ENCODE assay signal across 18 cellular contexts in genomic region chr17:64993867-64994266, GRCh38.
"Had no signal": no experiment of that assay in that cellular context is flagged by ENCODE, and none has a peak within 500 bp of the region (broad histone marks: within the 10 kb centered on the region; RNA-seq: fewer than 3 reads in every experiment).

No MANE protein-coding gene starts in this region.

- H3K27me3 ChIP-seq: pancreas, stomach, transverse colon had no signal

- H3K36me3 ChIP-seq: pancreas, stomach, transverse colon had no signal

- DNase-seq: activated B cell treated with CpG ODN at 0.5 μM for 24 hours; activated CD4-positive, alpha-beta T cell treated with anti-CD3 and anti-CD28 coated beads for 36 hours; activated CD4-positive, alpha-beta T cell treated with anti-CD3 and anti-CD28 coated beads, Interleukin-2, amount 50 U/mL, for 48 hours; activated naive CD4-positive, alpha-beta T cell treated with Interleukin-2 at 50 U/mL for 16 hours; activated T-cell treated with anti-CD3 and anti-CD28 coated beads, Interleukin-2, amount 50 U/mL, for 48 hours; amygdala; cerebellar nuclear complex; foreskin fibroblast; naive thymus-derived CD8-positive, alpha-beta T cell; pancreas; SK-N-SH; stimulated activated CD4-positive, alpha-beta T cell treated with anti-CD3 and anti-CD28 coated beads, Interleukin-1b, Interleukin-23, amount 100 ng/mL, for 48 hours; stomach; T-helper 9 cell; transverse colon had no signal

- H3K4me2 ChIP-seq: SK-N-SH had no signal

- H3K9ac ChIP-seq: SK-N-SH had no signal

- FAIRE-seq: keratinocyte, pancreas had no signal

- H3K27ac ChIP-seq: coronary artery, pancreas, stomach, transverse colon had no signal

- H3K4me3 ChIP-seq: coronary artery, lung, pancreas, stomach, transverse colon had no signal

- ATAC-seq: activated CD4-positive, alpha-beta T cell treated with anti-CD3 and anti-CD28 coated beads for 36 hours; naive thymus-derived CD8-positive, alpha-beta T cell had no signal

- H3K4me1 ChIP-seq: pancreas had no signal

- H3K9me3 ChIP-seq: pancreas, SK-N-SH, stomach, transverse colon had no signal
